ENCODE assay signal across 20 cellular contexts in genomic region chr13:30863231-30863630, GRCh38. TPM values are rescaled to one million over a fixed set of nuclear protein-coding genes. Genes with fewer than 3 reads are reported as not detected.
DNase-seq lines count a peak whose midpoint lies in the region; FAIRE-seq and TF ChIP-seq lines count a peak whose summit lies in the region.
"Had no signal": no experiment of that assay in that cellular context is flagged by ENCODE, and none has a peak within 500 bp of the region (broad histone marks: within the 10 kb centered on the region; RNA-seq: fewer than 3 reads in every experiment).

No MANE protein-coding gene starts in this region.

- H3K4me2 ChIP-seq in trophoblast cell (ENCODE audit: low read length) = no peak overlapping the region
- H3K4me2 ChIP-seq: BLaER1 had no signal

- H3K4ac ChIP-seq in trophoblast cell (ENCODE audit: low read depth, low read length) = peak overlapping the region; percentile 75

- H3K4me3 ChIP-seq in ascending aorta = no peak overlapping the region
- peak overlapping the region; percentile 46 for H3K4me3 ChIP-seq in iPS-18c (ENCODE audit: insufficient read depth, low read depth, low read length)
- no peak overlapping the region for H3K4me3 ChIP-seq in trophoblast cell (ENCODE audit: low read depth, low read length)
- H3K4me3 ChIP-seq in kidney (ENCODE audit: low read length in 2 of 2) = no peak overlapping the region
- H3K4me3 ChIP-seq: BLaER1, cardiac muscle cell, HAP-1, suprapubic skin had no signal

- H3K27ac ChIP-seq in ascending aorta = peak overlapping the region; percentile 87 to 97
- H3K27ac ChIP-seq in trophoblast cell (ENCODE audit: low read depth, low read length) = peak overlapping the region; percentile 51
- no peak overlapping the region for H3K27ac ChIP-seq in kidney (ENCODE audit: low read depth in 2 of 2, low read length in 2 of 2)
- H3K27ac ChIP-seq: BLaER1, cardiac muscle cell, WERI-Rb-1 had no signal

- H3K9ac ChIP-seq in trophoblast cell (ENCODE audit: low read length) (no peak overlapping the region), kidney (ENCODE audit: low read length in 2 of 2) (no peak overlapping the region)
- H3K9ac ChIP-seq: BLaER1 had no signal

- peak overlapping the region; percentile 75 for H4K8ac ChIP-seq in trophoblast cell (ENCODE audit: low read depth, low read length)

- H3K23ac ChIP-seq in trophoblast cell (ENCODE audit: low read length) = no peak overlapping the region

- peak overlapping the region; percentile 97 for H2BK120ac ChIP-seq in trophoblast cell (ENCODE audit: insufficient read depth, low read length, poor library complexity)

- H3K27me3 ChIP-seq in ascending aorta (no peaks in the 10 kb centered on the region), trophoblast cell (ENCODE audit: insufficient read depth, low read length) (no peaks in the 10 kb centered on the region)
- H3K27me3 ChIP-seq: BLaER1, suprapubic skin had no signal

- peak overlapping the region; percentile 94 for H3K14ac ChIP-seq in trophoblast cell (ENCODE audit: low read length)

- intact Hi-C loops in ascending aorta (cut with DNase I) (loop anchor here (1.0 to 10.0 kb wide), 4 partner anchors 14 to 398 kb away; partner anchors contain the start of gene HMGB1), kidney (cut with DNase I) (no loop called here)

- H4K12ac ChIP-seq in trophoblast cell (ENCODE audit: low read depth, low read length) = no peak overlapping the region

- H2AFZ ChIP-seq in trophoblast cell (ENCODE audit: insufficient read depth, low read length, poor library complexity) = peak overlapping the region; percentile 71

- peak overlapping the region; percentile 99 for H2BK12ac ChIP-seq in trophoblast cell (ENCODE audit: low read length)

- FAIRE-seq in kidney (lab: Jason Lieb, UNC) = no peak
- FAIRE-seq: D721Med had no signal

- no CpG with 5 or more reads among the region's 8 CpGs for WGBS in trophoblast cell (ENCODE audit: extremely low coverage, insufficient coverage, insufficient read length)

- peak overlapping the region; percentile 80 for H2BK5ac ChIP-seq in trophoblast cell (ENCODE audit: low read depth, low read length, poor library complexity)

- peaks cover 5% of the 10 kb centered on the region for H3K79me2 ChIP-seq in trophoblast cell (ENCODE audit: control insufficient read depth, insufficient read depth, low read length, poor library complexity)

- H3K36me3 ChIP-seq in ascending aorta (no peaks in the 10 kb centered on the region), trophoblast cell (ENCODE audit: control insufficient read depth in 1 of 2, insufficient read depth in 2 of 2, low read length in 2 of 2) (no peaks in the 10 kb centered on the region), kidney (ENCODE audit: control insufficient read depth in 1 of 2, insufficient read depth in 2 of 2, low read length in 2 of 2) (no peaks in the 10 kb centered on the region)
- H3K36me3 ChIP-seq: BLaER1, cardiac muscle cell, HAP-1, suprapubic skin, WERI-Rb-1 had no signal

- peaks cover 61% of the 10 kb centered on the region for H3K79me1 ChIP-seq in trophoblast cell (ENCODE audit: low read length)

- H4K91ac ChIP-seq in trophoblast cell (ENCODE audit: low read depth, low read length) = peak overlapping the region; percentile 99

- H3K9me3 ChIP-seq in ascending aorta (no peaks in the 10 kb centered on the region), iPS-18c (ENCODE audit: control insufficient read depth, insufficient read depth, low read length) (no peaks in the 10 kb centered on the region), trophoblast cell (ENCODE audit: insufficient read depth, low read depth, low read length) (no peaks in the 10 kb centered on the region), kidney (ENCODE audit: control insufficient read depth in 1 of 2, low read length in 2 of 2) (no peaks in the 10 kb centered on the region)
- H3K9me3 ChIP-seq: BLaER1, HAP-1, suprapubic skin had no signal

- TF ChIP-seq CTCF in ascending aorta (IDR thresholded peaks at IDR 0.05) (no peak), kidney (IDR thresholded peaks at IDR 0.05; ENCODE audit: borderline replicate concordance, extremely low read depth, insufficient read depth) (no peak)

- H2AK5ac ChIP-seq in trophoblast cell (ENCODE audit: low read length) = peak overlapping the region; percentile 97

- peak overlapping the region; percentile 93 for H3K18ac ChIP-seq in trophoblast cell (ENCODE audit: low read length)

- H3K4me1 ChIP-seq in ascending aorta = peaks cover 3 to 32% of the 10 kb centered on the region in 2 donors
- H3K4me1 ChIP-seq in trophoblast cell (ENCODE audit: control insufficient read depth in 1 of 2, insufficient read depth in 2 of 2, low read length in 2 of 2) = peaks cover 35 to 46% of the 10 kb centered on the region in 2 experiments
- H3K4me1 ChIP-seq in kidney (ENCODE audit: control insufficient read depth in 1 of 2, insufficient read depth in 1 of 2, low read depth in 1 of 2, low read length in 2 of 2) = peaks cover 0 to 9% of the 10 kb centered on the region in 2 donors
- H3K4me1 ChIP-seq: BLaER1 had no signal

- peak in 1 of 2 donors; percentile 61 for DNase-seq in ascending aorta (ENCODE audit: low spot score in 2 of 2)
- DNase-seq in trophoblast cell = no peak
- DNase-seq in Ammon's horn (ENCODE audit: low spot score) = no peak
- DNase-seq in kidney = no peak
- DNase-seq in NCI-H345 (lab: John Stamatoyannopoulos, UW) = no peak
- DNase-seq in EL = no peak
- DNase-seq: NCI-H187; NCI-H510A treated with DMSO at 0.1 percent for 48 hours; SIG-M5; stimulated activated CD4-positive, alpha-beta T cell treated with anti-CD3 and anti-CD28 coated beads, Interleukin-4, amount 100 ng/mL, for 4 hours; stimulated activated CD8-positive, alpha-beta memory T cell treated with anti-CD3 and anti-CD28 coated beads, Interleukin-4, amount 100 ng/mL, for 48 hours; T-helper 17 cell; WERI-Rb-1 had no signal

RNA-seq across cellular contexts. Expression of gene MEDAG, which starts 42.8 kb away (rescaled TPM):
- total RNA-seq in ascending aorta (98.8 TPM), kidney (12.1 TPM)
- 0.58 and 0.63 TPM in 2 replicates for polyA plus RNA-seq in trophoblast cell (2013)
- polyA plus RNA-seq in kidney (ENCODE audit: insufficient read depth, low read depth, low replicate concordance) = 1.0 TPM
- total RNA-seq: HT1080, T-helper 17 cell had no signal
- polyA plus RNA-seq: cardiac muscle cell had no signal

Comparison
In these comparisons a context has a peak if more than half of its experiments do, and no peak if none do; other contexts are left out.
1. H3K27ac ChIP-seq: peak in ascending aorta (2 of 2) and trophoblast cell (single experiment); none in kidney (0 of 2).